15 cellular contexts compared by ENCODE assay signal in the genomic region with DNA sequence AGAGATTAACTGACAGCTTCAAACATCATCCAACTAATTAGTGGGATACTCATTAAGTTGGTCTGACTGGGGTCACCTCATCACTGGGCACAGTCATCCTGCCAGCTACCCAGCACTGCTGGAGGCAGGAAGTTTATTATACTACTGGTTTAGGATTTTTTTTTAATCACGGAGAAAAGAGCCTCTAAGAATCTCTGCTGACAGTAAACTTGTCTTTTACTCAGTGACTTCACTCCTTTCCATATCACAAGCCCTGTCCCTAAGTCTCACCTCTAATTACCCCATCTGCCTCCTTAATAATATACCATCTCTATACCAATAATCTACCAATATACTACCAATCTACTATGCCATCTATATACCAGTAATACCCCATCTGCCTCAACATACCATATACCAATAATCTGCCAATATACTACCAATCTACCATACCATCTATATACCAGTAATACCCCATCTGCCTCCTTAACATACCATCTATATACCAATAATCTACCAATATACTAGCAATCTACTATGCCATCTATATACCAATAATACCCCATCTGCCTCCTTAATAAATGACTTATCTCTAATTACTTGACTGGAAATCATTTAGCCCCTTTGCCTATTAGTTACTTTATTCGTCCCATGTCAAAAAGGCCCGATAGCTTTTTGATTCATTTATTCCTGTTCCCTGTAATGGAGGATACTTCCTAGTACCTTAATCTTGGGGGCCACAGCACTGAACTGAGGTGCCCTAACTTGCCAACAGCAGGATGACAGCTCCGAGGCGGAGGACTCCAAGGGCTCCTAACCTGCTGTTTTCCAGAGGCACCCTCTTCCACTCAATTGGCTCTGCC. TPM values are rescaled to one million over a fixed set of nuclear protein-coding genes. Genes with fewer than 3 reads are reported as not detected.
DNase-seq lines count a peak whose midpoint lies in the region; ATAC-seq and TF ChIP-seq lines count a peak whose summit lies in the region.
"Had no signal": no experiment of that assay in that cellular context is flagged by ENCODE, and none has a peak within 500 bp of the region (broad histone marks: within the 10 kb centered on the region; RNA-seq: fewer than 3 reads in every experiment).

No MANE protein-coding gene starts in this region.

- H3K36me3 ChIP-seq in brain microvascular endothelial cell (replicated peaks) (peaks cover 53% of the 10 kb centered on the region), neural progenitor cell (peaks cover 14% of the 10 kb centered on the region), tibial artery (peaks cover 50 to 76% (median 52%) of the 10 kb centered on the region in 3 donors)

- no peak for DNase-seq in T-helper 2 cell treated with Interferon-gamma antibody and Interleukin-4, amounts not matched to agents 5 μg/mL and 100 μg/mL, for 36 hours (ENCODE audit: low spot score)
- DNase-seq in T-helper 2 cell (no peak), NB4 (ENCODE audit: low read depth) (no peak), brain microvascular endothelial cell (no peak), neural progenitor cell (ENCODE audit: low spot score) (no peak), LoVo (ENCODE audit: low spot score) (no peak), tibial artery (no peak)
- DNase-seq: 8988T; activated CD4-positive, alpha-beta T cell treated with anti-CD3 and anti-CD28 coated beads, Interleukin-2, amount 50 U/mL, for 4 hours; erythroblast; head of caudate nucleus; NCI-H1092 treated with DMSO at 0.1 percent for 48 hours; SHP77 treated with DMSO at 0.1 percent for 48 hours had no signal

- H3K9me3 Mint-ChIP-seq in T-helper 2 cell treated with Interferon-gamma antibody and Interleukin-4, amounts not matched to agents 5 μg/mL and 100 μg/mL, for 36 hours = no peaks in the 10 kb centered on the region
- no peaks in the 10 kb centered on the region for H3K9me3 Mint-ChIP-seq in neural progenitor cell

- H3K4me1 ChIP-seq in neural progenitor cell (peaks cover 25% of the 10 kb centered on the region), tibial artery (peaks cover 0 to 50% (median 35%) of the 10 kb centered on the region in 4 donors)

- H3K9me3 ChIP-seq in neural progenitor cell (ENCODE audit: low read depth) = no peaks in the 10 kb centered on the region
- H3K9me3 ChIP-seq in tibial artery = no peaks in the 10 kb centered on the region

- peaks cover 54% of the 10 kb centered on the region for H4K20me1 ChIP-seq in neural progenitor cell (ENCODE audit: low read depth)

- no peaks in the 10 kb centered on the region for H3F3A ChIP-seq in neural progenitor cell (ENCODE audit: low read depth)

- peak overlapping the region; percentile 28 for H3K9ac ChIP-seq in neural progenitor cell

- no peak for TF ChIP-seq POLR2A in NB4 (IDR thresholded peaks at IDR 0.05; ENCODE audit: extremely low read depth, insufficient read length)

- in situ Hi-C loops in brain microvascular endothelial cell (cut with HindIII; ENCODE audit: low pct_ligation_motif_present, low sequenced_read_pairs) = no loop called here

- no peak overlapping the region for H3K4me3 Mint-ChIP-seq in T-helper 2 cell treated with Interferon-gamma antibody and Interleukin-4, amounts not matched to agents 5 μg/mL and 100 μg/mL, for 36 hours
- H3K4me3 Mint-ChIP-seq in neural progenitor cell = no peak overlapping the region

- peak overlapping the region; percentile 3 for H3K27ac Mint-ChIP-seq in T-helper 2 cell treated with Interferon-gamma antibody and Interleukin-4, amounts not matched to agents 5 μg/mL and 100 μg/mL, for 36 hours
- no peak overlapping the region for H3K27ac Mint-ChIP-seq in neural progenitor cell

- intact Hi-C loops in tibial artery (cut with DNase I; ENCODE audit: low total_unique reads) = no loop called here

- H2AFZ ChIP-seq in neural progenitor cell (replicated peaks) = no peak overlapping the region

- H3K79me2 ChIP-seq in neural progenitor cell (ENCODE audit: low read depth) = peaks cover 62% of the 10 kb centered on the region

- H3K4me1 Mint-ChIP-seq in T-helper 2 cell treated with Interferon-gamma antibody and Interleukin-4, amounts not matched to agents 5 μg/mL and 100 μg/mL, for 36 hours (ENCODE audit: low read depth) = peaks cover 47% of the 10 kb centered on the region
- peaks cover 51% of the 10 kb centered on the region for H3K4me1 Mint-ChIP-seq in neural progenitor cell

- peak overlapping the region; percentile 4 for H3K4me3 ChIP-seq in NB4 (ENCODE audit: low read depth, low read length)
- H3K4me3 ChIP-seq in brain microvascular endothelial cell (ENCODE audit: low read depth, low read length) = peak overlapping the region; percentile 12
- H3K4me3 ChIP-seq in neural progenitor cell = no peak overlapping the region
- no peak overlapping the region for H3K4me3 ChIP-seq in tibial artery

- H3K27me3 Mint-ChIP-seq in T-helper 2 cell treated with Interferon-gamma antibody and Interleukin-4, amounts not matched to agents 5 μg/mL and 100 μg/mL, for 36 hours (ENCODE audit: low read depth) = no peaks in the 10 kb centered on the region
- peaks cover 2% of the 10 kb centered on the region for H3K27me3 Mint-ChIP-seq in neural progenitor cell (ENCODE audit: insufficient read depth, low read depth)

- H3K36me3 Mint-ChIP-seq in T-helper 2 cell treated with Interferon-gamma antibody and Interleukin-4, amounts not matched to agents 5 μg/mL and 100 μg/mL, for 36 hours (ENCODE audit: low read depth) = peaks cover 80% of the 10 kb centered on the region
- H3K36me3 Mint-ChIP-seq in neural progenitor cell = peaks cover 35% of the 10 kb centered on the region

- no peak overlapping the region for H3K4me2 ChIP-seq in neural progenitor cell

- no peak for TF ChIP-seq CTCF in NB4 (IDR thresholded peaks at IDR 0.05; ENCODE audit: low read depth, low read length)
- TF ChIP-seq CTCF in brain microvascular endothelial cell (IDR thresholded peaks at IDR 0.05; ENCODE audit: low read depth, low read length, missing control alignments) = no peak
- no peak for TF ChIP-seq CTCF in neural progenitor cell (IDR thresholded peaks at IDR 0.05)
- TF ChIP-seq CTCF in tibial artery (IDR thresholded peaks at IDR 0.05) = no peak

- H3K27ac ChIP-seq in brain microvascular endothelial cell = no peak overlapping the region
- no peak overlapping the region for H3K27ac ChIP-seq in neural progenitor cell
- no peak overlapping the region for H3K27ac ChIP-seq in tibial artery

- H3K27me3 ChIP-seq in brain microvascular endothelial cell (replicated peaks) (no peaks in the 10 kb centered on the region), neural progenitor cell (no peaks in the 10 kb centered on the region), tibial artery (no peaks in the 10 kb centered on the region)

- no peak for ATAC-seq in HG02798 (IDR thresholded peaks at IDR 0.05; ENCODE audit: poor library complexity, unreplicated experiment)
- ATAC-seq: HCT116 had no signal

RNA-seq across cellular contexts. Expression of a gene that starts 5.0 kb away (rescaled TPM):
- 24.3 and 29.7 TPM in 2 replicates for total RNA-seq in neural progenitor cell (ENCODE audit: low replicate concordance)

RNA-seq across cellular contexts. Expression of a gene that starts 7.9 kb away (rescaled TPM):
- not detected in 2 replicates for total RNA-seq in neural progenitor cell (ENCODE audit: low replicate concordance)

RNA-seq across cellular contexts. Expression of a gene that starts 15.5 kb away (rescaled TPM):
- 41.3 and 78.8 TPM in 2 replicates for total RNA-seq in neural progenitor cell (ENCODE audit: low replicate concordance)

RNA-seq across cellular contexts. Expression of a gene that starts 20.1 kb away (rescaled TPM):
- 34.2 and 52.5 TPM in 2 replicates for total RNA-seq in neural progenitor cell (ENCODE audit: low replicate concordance)

RNA-seq across cellular contexts. Expression of a gene that starts 46.1 kb away (rescaled TPM):
- total RNA-seq in neural progenitor cell (ENCODE audit: low replicate concordance) = 58.9 and 59.2 TPM in 2 replicates

Comparison
In these comparisons a context has a peak if more than half of its experiments do, and no peak if none do; other contexts are left out.
1. H3K4me3 ChIP-seq: peak in NB4 (single experiment) and brain microvascular endothelial cell (single experiment); none in neural progenitor cell (single experiment) and tibial artery (0 of 2).